In genomic region chr9:128122809-128123175, GRCh38 we compare ENCODE assay signal across 17 cellular contexts. TPM values are rescaled to one million over a fixed set of nuclear protein-coding genes. Genes with fewer than 3 reads are reported as not detected.
DNase-seq lines count a peak whose midpoint lies in the region; ATAC-seq and TF ChIP-seq lines count a peak whose summit lies in the region.
"Had no signal": no experiment of that assay in that cellular context is flagged by ENCODE, and none has a peak within 500 bp of the region (broad histone marks: within the 10 kb centered on the region; RNA-seq: fewer than 3 reads in every experiment).

No MANE protein-coding gene starts in this region.

- H3K4me3 ChIP-seq in Peyer's patch, result no peak overlapping the region
- no peak overlapping the region for H3K4me3 ChIP-seq in left ventricle myocardium inferior
- H3K4me3 ChIP-seq in psoas muscle, result no peak overlapping the region

- DNase-seq in Peyer's patch, result peak in 2 of 3 donors; percentile 41 to 42
- peak; percentile 14 for DNase-seq in left ventricle myocardium inferior
- DNase-seq in psoas muscle, result peak; percentile 10 to 41
- no peak for DNase-seq in foreskin keratinocyte
- DNase-seq in A172 (ENCODE audit: low spot score), result no peak
- DNase-seq: DMS 273 treated with DMSO at 0.1 percent for 48 hours, EL, KBM-7, NCI-H1092 treated with DMSO at 0.1 percent for 48 hours, NCI-H1694, NCI-H2107, NCI-H226, NCI-H526, RPMI8226 had no signal

- H3K4me1 ChIP-seq in Peyer's patch, result peaks cover 4 to 25% (median 17%) of the 10 kb centered on the region in 4 donors
- peaks cover 37% of the 10 kb centered on the region for H3K4me1 ChIP-seq in left ventricle myocardium inferior
- H3K4me1 ChIP-seq in psoas muscle, result peaks cover 23% of the 10 kb centered on the region
- H3K4me1 ChIP-seq in foreskin keratinocyte, result no peaks in the 10 kb centered on the region

- ATAC-seq in psoas muscle (no peak), foreskin keratinocyte (no peak)

- H3K27ac ChIP-seq in Peyer's patch (no peak overlapping the region), left ventricle myocardium inferior (replicated peaks) (no peak overlapping the region), psoas muscle (no peak overlapping the region), foreskin keratinocyte (no peak overlapping the region)
- H3K27ac ChIP-seq: HL-60 had no signal

- intact Hi-C loops in left ventricle myocardium inferior (cut with micrococcal nuclease), result no loop called here
- intact Hi-C loops in psoas muscle (cut with DNase I), result no loop called here

- H3K9me3 ChIP-seq in Peyer's patch, result no peaks in the 10 kb centered on the region
- no peaks in the 10 kb centered on the region for H3K9me3 ChIP-seq in left ventricle myocardium inferior (replicated peaks)
- no peaks in the 10 kb centered on the region for H3K9me3 ChIP-seq in psoas muscle

- H3K36me3 ChIP-seq in Peyer's patch, result peaks cover 0 to 45% (median 0%) of the 10 kb centered on the region in 3 donors
- H3K36me3 ChIP-seq in left ventricle myocardium inferior, result peaks cover 51% of the 10 kb centered on the region
- peaks cover 0 to 59% of the 10 kb centered on the region in 2 donors for H3K36me3 ChIP-seq in psoas muscle (ENCODE audit: insufficient read depth in 1 of 2, low read depth in 1 of 2)

- H3K27me3 ChIP-seq in Peyer's patch (no peaks in the 10 kb centered on the region), left ventricle myocardium inferior (ENCODE audit: low read depth) (no peaks in the 10 kb centered on the region), psoas muscle (ENCODE audit: insufficient read depth in 3 of 3, low read length in 2 of 3) (no peaks in the 10 kb centered on the region), foreskin keratinocyte (no peaks in the 10 kb centered on the region)

- WGBS in psoas muscle, 3 donors, result 91 to 94% (median 93%) methylated on average over 24 of the region's 24 CpGs

- no peak for TF ChIP-seq POLR2A in Peyer's patch (IDR thresholded peaks at IDR 0.05)

- TF ChIP-seq CTCF in Peyer's patch (IDR thresholded peaks at IDR 0.05), result no peak
- TF ChIP-seq CTCF in left ventricle myocardium inferior (IDR thresholded peaks at IDR 0.05; ENCODE audit: borderline replicate concordance), result no peak
- TF ChIP-seq CTCF in psoas muscle (IDR thresholded peaks at IDR 0.05), result no peak
- no peak for TF ChIP-seq CTCF in foreskin keratinocyte (conservative IDR thresholded peaks at IDR 0.05)

RNA-seq across cellular contexts. Expression of gene PTGES2, which starts 4.7 kb away (rescaled TPM):
- total RNA-seq in Peyer's patch (100 to 1,000 TPM; 123 to 193 (median 168) TPM), left ventricle myocardium inferior (141 TPM), psoas muscle (100 to 1,000 TPM; 102 to 150 (median 116) TPM), foreskin keratinocyte (67.6 and 75.4 TPM in 2 replicates)
- polyA plus RNA-seq in psoas muscle (100 to 1,000 TPM in 2 of 3 donors, 10 to 100 TPM in 1; 61.2 to 134 (median 119) TPM), foreskin keratinocyte (85.0 and 86.8 TPM in 2 replicates)
- 84.2 and 87.7 TPM in 2 replicates for total RNA-seq in A172 (2014; rRNA removed; shearing (Covaris generic))

RNA-seq across cellular contexts. Expression of gene LCN2, which starts 26.5 kb away (rescaled TPM):
- 100 to 1,000 TPM in 1 of 4 donors, 10 to 100 TPM in 2, 1 to 10 TPM in 1; 1.9 to 191 (median 37.1) TPM for total RNA-seq in Peyer's patch
- not detected for total RNA-seq in left ventricle myocardium inferior
- total RNA-seq in psoas muscle, result 1 to 10 TPM in 2 of 4 donors, under 1 TPM in 1, not detected in 1; 0.47 to 2.1 (median 1.4) TPM
- polyA plus RNA-seq in psoas muscle, result under 1 TPM; 0.08 to 0.90 (median 0.69) TPM
- 0.63 and 2.6 TPM in 2 replicates for total RNA-seq in foreskin keratinocyte
- polyA plus RNA-seq in foreskin keratinocyte, result 0.48 and 4.0 TPM in 2 replicates
- total RNA-seq in A172 (2014; rRNA removed; shearing (Covaris generic)), result 0.14 and 1.1 TPM in 2 replicates
- total RNA-seq: OCI-LY7 had no signal
- polyA plus RNA-seq: BJ had no signal

RNA-seq across cellular contexts. Expression of gene BBLN, which starts 37.3 kb away (rescaled TPM):
- 10 to 100 TPM; 38.8 to 93.7 (median 70.2) TPM for total RNA-seq in Peyer's patch
- 52.5 TPM for total RNA-seq in left ventricle myocardium inferior
- 10 to 100 TPM; 14.0 to 21.3 (median 17.8) TPM for total RNA-seq in psoas muscle
- 10 to 100 TPM; 23.1 to 36.2 (median 27.8) TPM for polyA plus RNA-seq in psoas muscle
- total RNA-seq in foreskin keratinocyte, result 37.4 and 55.6 TPM in 2 replicates
- polyA plus RNA-seq in foreskin keratinocyte, result 52.7 and 83.9 TPM in 2 replicates
- total RNA-seq in A172 (2014; rRNA removed; shearing (Covaris generic)), result 146 and 238 TPM in 2 replicates

RNA-seq across cellular contexts. Expression of gene SLC25A25, which starts 54.8 kb away (rescaled TPM):
- 10 to 100 TPM; 18.2 to 44.1 (median 28.2) TPM for total RNA-seq in Peyer's patch
- total RNA-seq in left ventricle myocardium inferior, result 5.4 TPM
- 10 to 100 TPM in 2 of 4 donors, 1 to 10 TPM in 2; 3.6 to 50.3 (median 20.5) TPM for total RNA-seq in psoas muscle
- polyA plus RNA-seq in psoas muscle, result 10 to 100 TPM in 2 of 3 donors, 1 to 10 TPM in 1; 9.3 to 12.5 (median 10.6) TPM
- total RNA-seq in foreskin keratinocyte, result 8.0 and 8.7 TPM in 2 replicates
- polyA plus RNA-seq in foreskin keratinocyte, result 3.8 and 4.8 TPM in 2 replicates
- total RNA-seq in A172 (2014; rRNA removed; shearing (Covaris generic)), result 27.8 and 32.7 TPM in 2 replicates

RNA-seq across cellular contexts. Expression of gene NAIF1, which starts 55.7 kb away (rescaled TPM):
- total RNA-seq in Peyer's patch (10 to 100 TPM in 2 of 4 donors, 1 to 10 TPM in 2; 7.4 to 26.1 (median 11.8) TPM), left ventricle myocardium inferior (7.9 TPM), psoas muscle (1 to 10 TPM; 5.9 to 8.7 (median 6.1) TPM), foreskin keratinocyte (8.0 and 9.5 TPM in 2 replicates)
- polyA plus RNA-seq in psoas muscle (1 to 10 TPM; 4.2 to 8.0 (median 7.8) TPM), foreskin keratinocyte (7.8 and 8.9 TPM in 2 replicates)
- 14.1 and 15.7 TPM in 2 replicates for total RNA-seq in A172 (2014; rRNA removed; shearing (Covaris generic))

Comparison
In these comparisons a context has a peak if more than half of its experiments do, and no peak if none do; other contexts are left out.
1. DNase-seq: peak in Peyer's patch (2 of 3), left ventricle myocardium inferior (single experiment) and psoas muscle (2 of 2); none in foreskin keratinocyte (0 of 2) and A172 (single experiment).